Comparison of ENCODE assay signal across 1 cellular context in genomic region chr21:43708745-43709381, GRCh38.
TF ChIP-seq lines count a peak whose summit lies in the region.

No MANE protein-coding gene starts in this region.

TF ChIP-seq in HCT116, 20 proteins besides CTCF, POLR2A, EP300 and RAD21:
- TF ChIP-seq ATF3 (IDR thresholded peaks at IDR 0.05), result no peak
